9 cellular contexts compared by ENCODE assay signal in genomic region chr3:14203521-14204079, GRCh38. TPM values are rescaled to one million over a fixed set of nuclear protein-coding genes. Genes with fewer than 3 reads are reported as not detected.
DNase-seq lines count a peak whose midpoint lies in the region; ATAC-seq and TF ChIP-seq lines count a peak whose summit lies in the region.
"Had no signal": no experiment of that assay in that cellular context is flagged by ENCODE, and none has a peak within 500 bp of the region (broad histone marks: within the 10 kb centered on the region; RNA-seq: fewer than 3 reads in every experiment).

No MANE protein-coding gene starts in this region.

- H3K4me3 Mint-ChIP-seq in activated CD4-positive, alpha-beta T cell treated with anti-CD3 and anti-CD28 coated beads for 36 hours = no peak overlapping the region
- H3K4me3 Mint-ChIP-seq in activated naive CD8-positive, alpha-beta T cell treated with anti-CD3 and anti-CD28 coated beads for 36 hours = no peak overlapping the region
- no peak overlapping the region for H3K4me3 Mint-ChIP-seq in progenitor cell of endocrine pancreas (ENCODE audit: low read depth)

- no peak overlapping the region for H3K4me3 ChIP-seq in cardiac muscle cell

- in situ Hi-C loops in KBM-7 (cut with MboI; ENCODE audit: low pct_unique_long_range_greater_than_20kb, low sequenced_read_pairs) = no loop called here

- H3K27me3 ChIP-seq in cardiac muscle cell = no peaks in the 10 kb centered on the region

- H3K27ac ChIP-seq in cardiac muscle cell = no peak overlapping the region
- H3K27ac ChIP-seq: epithelial cell of prostate had no signal

- CTCF ChIA-PET in activated CD4-positive, alpha-beta T cell treated with anti-CD3 and anti-CD28 coated beads for 36 hours (lab: Charles Lee) = interaction anchor here (0.5 to 4.3 kb wide), 33 partner anchors 9 to 679 kb away, joined by 3 to 35 read pairs (median 4); partner anchors contain the start of genes LSM3 and XPC

- peak; percentile 90 for TF ChIP-seq CTCF in cardiac muscle cell (IDR thresholded peaks at IDR 0.05; ENCODE audit: low read depth, low read length)
- TF ChIP-seq CTCF in progenitor cell of endocrine pancreas (IDR thresholded peaks at IDR 0.05; ENCODE audit: unreplicated experiment) = peak; percentile 88

- ATAC-seq in activated CD4-positive, alpha-beta T cell treated with anti-CD3 and anti-CD28 coated beads for 36 hours = peak; percentile 60
- no peak for ATAC-seq in HG02970 (IDR thresholded peaks at IDR 0.05; ENCODE audit: low FRiP score, unreplicated experiment)

- H3K36me3 ChIP-seq in cardiac muscle cell = peaks cover 5% of the 10 kb centered on the region

- DNase-seq in activated CD4-positive, alpha-beta T cell treated with anti-CD3 and anti-CD28 coated beads for 36 hours = peak; percentile 56
- no peak for DNase-seq in activated CD4-positive, alpha-beta T cell treated with anti-CD3 and anti-CD28 coated beads for 1 hour
- DNase-seq in KBM-7 (peak; percentile 89), RPMI8226 (peak; percentile 72), cardiac muscle cell (ENCODE audit: low read depth in 1 of 2, low spot score in 1 of 2) (peak; percentile 79 to 91), progenitor cell of endocrine pancreas (ENCODE audit: low spot score, unreplicated experiment) (peak; percentile 25)
- DNase-seq in activated naive CD8-positive, alpha-beta T cell treated with anti-CD3 and anti-CD28 coated beads for 36 hours = peak; percentile 19

- peaks cover 15% of the 10 kb centered on the region for H3K4me1 ChIP-seq in cardiac muscle cell (ENCODE audit: low read depth)

- H3K27ac Mint-ChIP-seq in activated CD4-positive, alpha-beta T cell treated with anti-CD3 and anti-CD28 coated beads for 36 hours = no peak overlapping the region
- H3K27ac Mint-ChIP-seq in activated naive CD8-positive, alpha-beta T cell treated with anti-CD3 and anti-CD28 coated beads for 36 hours = no peak overlapping the region
- H3K27ac Mint-ChIP-seq in progenitor cell of endocrine pancreas = peak overlapping the region; percentile 1

- no peaks in the 10 kb centered on the region for H3K9me3 Mint-ChIP-seq in activated CD4-positive, alpha-beta T cell treated with anti-CD3 and anti-CD28 coated beads for 36 hours (ENCODE audit: low read depth)
- H3K9me3 Mint-ChIP-seq in activated naive CD8-positive, alpha-beta T cell treated with anti-CD3 and anti-CD28 coated beads for 36 hours = no peaks in the 10 kb centered on the region
- no peaks in the 10 kb centered on the region for H3K9me3 Mint-ChIP-seq in progenitor cell of endocrine pancreas (ENCODE audit: low read depth)

- peaks cover 2% of the 10 kb centered on the region for H3K4me1 Mint-ChIP-seq in activated CD4-positive, alpha-beta T cell treated with anti-CD3 and anti-CD28 coated beads for 36 hours
- peaks cover 3% of the 10 kb centered on the region for H3K4me1 Mint-ChIP-seq in activated naive CD8-positive, alpha-beta T cell treated with anti-CD3 and anti-CD28 coated beads for 36 hours
- H3K4me1 Mint-ChIP-seq in progenitor cell of endocrine pancreas (ENCODE audit: low read depth) = peaks cover 7% of the 10 kb centered on the region

- no peaks in the 10 kb centered on the region for H3K9me3 ChIP-seq in cardiac muscle cell (ENCODE audit: low read depth)

- H3K36me3 Mint-ChIP-seq in activated CD4-positive, alpha-beta T cell treated with anti-CD3 and anti-CD28 coated beads for 36 hours (ENCODE audit: low read depth) = peaks cover 11% of the 10 kb centered on the region
- H3K36me3 Mint-ChIP-seq in activated naive CD8-positive, alpha-beta T cell treated with anti-CD3 and anti-CD28 coated beads for 36 hours = peaks cover 5% of the 10 kb centered on the region
- H3K36me3 Mint-ChIP-seq in progenitor cell of endocrine pancreas (ENCODE audit: insufficient read depth) = peaks cover 3% of the 10 kb centered on the region

- POLR2A ChIA-PET in activated CD4-positive, alpha-beta T cell treated with anti-CD3 and anti-CD28 coated beads for 36 hours (lab: Charles Lee) = no interaction called here

- intact Hi-C loops in activated CD4-positive, alpha-beta T cell treated with anti-CD3 and anti-CD28 coated beads for 36 hours (cut with DNase I, micrococcal nuclease) = loop anchor here (1.0 to 5.0 kb wide), 4 partner anchors 58 to 719 kb away; no protein-coding TSS in a partner anchor

- H3K27me3 Mint-ChIP-seq in activated CD4-positive, alpha-beta T cell treated with anti-CD3 and anti-CD28 coated beads for 36 hours = no peaks in the 10 kb centered on the region
- H3K27me3 Mint-ChIP-seq in activated naive CD8-positive, alpha-beta T cell treated with anti-CD3 and anti-CD28 coated beads for 36 hours = no peaks in the 10 kb centered on the region
- no peaks in the 10 kb centered on the region for H3K27me3 Mint-ChIP-seq in progenitor cell of endocrine pancreas

RNA-seq across cellular contexts. Expression of gene LSM3, which starts 25.0 kb away (rescaled TPM):
- total RNA-seq in activated CD4-positive, alpha-beta T cell treated with anti-CD3 and anti-CD28 coated beads for 36 hours = 10 to 100 TPM; 23.0 to 30.2 TPM
- 10 to 100 TPM; 26.3 to 27.2 TPM for total RNA-seq in activated naive CD8-positive, alpha-beta T cell treated with anti-CD3 and anti-CD28 coated beads for 36 hours
- total RNA-seq in cardiac muscle cell (5.9 and 11.2 TPM in 2 replicates), progenitor cell of endocrine pancreas (13.2 and 13.4 TPM in 2 replicates)
- 27.2 and 32.2 TPM in 2 replicates for polyA plus RNA-seq in cardiac muscle cell

RNA-seq across cellular contexts. Expression of gene XPC, which starts 25.2 kb away (rescaled TPM):
- total RNA-seq in activated CD4-positive, alpha-beta T cell treated with anti-CD3 and anti-CD28 coated beads for 36 hours = 10 to 100 TPM; 24.3 to 24.7 TPM
- total RNA-seq in activated naive CD8-positive, alpha-beta T cell treated with anti-CD3 and anti-CD28 coated beads for 36 hours = 10 to 100 TPM; 19.8 to 25.4 TPM
- total RNA-seq in cardiac muscle cell (29.0 and 37.7 TPM in 2 replicates), progenitor cell of endocrine pancreas (40.1 and 43.0 TPM in 2 replicates)
- 26.6 and 38.8 TPM in 2 replicates for polyA plus RNA-seq in cardiac muscle cell
